Comparison of ENCODE assay signal across 16 cellular contexts in genomic region chr19:47073574-47073973, GRCh38. TPM values are rescaled to one million over a fixed set of nuclear protein-coding genes. Genes with fewer than 3 reads are reported as not detected.
DNase-seq lines count a peak whose midpoint lies in the region; ATAC-seq and TF ChIP-seq lines count a peak whose summit lies in the region.
"Had no signal": no experiment of that assay in that cellular context is flagged by ENCODE, and none has a peak within 500 bp of the region (broad histone marks: within the 10 kb centered on the region; RNA-seq: fewer than 3 reads in every experiment).

No MANE protein-coding gene starts in this region.

- ATAC-seq in esophagus mucosa, result peak; percentile 14
- no peak for ATAC-seq in activated naive CD8-positive, alpha-beta T cell treated with anti-CD3 and anti-CD28 coated beads, Interleukin-2, amount 50 U/mL, for 24 hours
- ATAC-seq: HCT116 had no signal

- peaks cover 45% of the 10 kb centered on the region for H3K36me3 Mint-ChIP-seq in activated CD4-positive, alpha-beta T cell treated with anti-CD3 and anti-CD28 coated beads, Interleukin-2, amount 10 ng/mL, durations not matched to agents 7 days and 5 days (ENCODE audit: low read depth)
- peaks cover 19% of the 10 kb centered on the region for H3K36me3 Mint-ChIP-seq in progenitor cell of endocrine pancreas (ENCODE audit: insufficient read depth)
- peaks cover 39% of the 10 kb centered on the region for H3K36me3 Mint-ChIP-seq in activated naive CD8-positive, alpha-beta T cell treated with anti-CD3 and anti-CD28 coated beads, Interleukin-2, amount 50 U/mL, for 24 hours (ENCODE audit: low read depth)

- H3K4me1 Mint-ChIP-seq in activated CD4-positive, alpha-beta T cell treated with anti-CD3 and anti-CD28 coated beads, Interleukin-2, amount 10 ng/mL, durations not matched to agents 7 days and 5 days, result peaks cover 9% of the 10 kb centered on the region
- no peaks in the 10 kb centered on the region for H3K4me1 Mint-ChIP-seq in progenitor cell of endocrine pancreas (ENCODE audit: low read depth)
- H3K4me1 Mint-ChIP-seq in activated naive CD8-positive, alpha-beta T cell treated with anti-CD3 and anti-CD28 coated beads, Interleukin-2, amount 50 U/mL, for 24 hours, result peaks cover 6% of the 10 kb centered on the region

- DNase-seq in activated CD4-positive, alpha-beta T cell treated with anti-CD3 and anti-CD28 coated beads, Interleukin-2, amount 10 ng/mL, durations not matched to agents 7 days and 5 days, result no peak
- no peak for DNase-seq in activated CD4-positive, alpha-beta T cell treated with anti-CD3 and anti-CD28 coated beads for 4 hours
- DNase-seq in progenitor cell of endocrine pancreas (ENCODE audit: low spot score, unreplicated experiment) (no peak), SW 1271 (lab: John Stamatoyannopoulos, UW) (no peak), dedifferentiated amniotic fluid mesenchymal stem cell (ENCODE audit: extremely low spot score) (no peak)
- no peak for DNase-seq in activated naive CD8-positive, alpha-beta T cell treated with anti-CD3 and anti-CD28 coated beads, Interleukin-2, amount 50 U/mL, for 24 hours
- DNase-seq: 8988T; AML-193; C1 segment of cervical spinal cord; Calu3; CD4-positive, alpha-beta T cell; DMS 273 treated with DMSO at 0.1 percent for 48 hours had no signal

- no peak overlapping the region for H3K4me3 Mint-ChIP-seq in activated CD4-positive, alpha-beta T cell treated with anti-CD3 and anti-CD28 coated beads, Interleukin-2, amount 10 ng/mL, durations not matched to agents 7 days and 5 days
- no peak overlapping the region for H3K4me3 Mint-ChIP-seq in progenitor cell of endocrine pancreas (ENCODE audit: low read depth)
- no peak overlapping the region for H3K4me3 Mint-ChIP-seq in activated naive CD8-positive, alpha-beta T cell treated with anti-CD3 and anti-CD28 coated beads, Interleukin-2, amount 50 U/mL, for 24 hours
- H3K4me3 Mint-ChIP-seq: CD4-positive, alpha-beta T cell had no signal

- no peaks in the 10 kb centered on the region for H3K9me3 Mint-ChIP-seq in activated CD4-positive, alpha-beta T cell treated with anti-CD3 and anti-CD28 coated beads, Interleukin-2, amount 10 ng/mL, durations not matched to agents 7 days and 5 days
- no peaks in the 10 kb centered on the region for H3K9me3 Mint-ChIP-seq in progenitor cell of endocrine pancreas (ENCODE audit: low read depth)
- H3K9me3 Mint-ChIP-seq in activated naive CD8-positive, alpha-beta T cell treated with anti-CD3 and anti-CD28 coated beads, Interleukin-2, amount 50 U/mL, for 24 hours, result no peaks in the 10 kb centered on the region
- H3K9me3 Mint-ChIP-seq: CD4-positive, alpha-beta T cell had no signal

- CTCF ChIA-PET in activated CD4-positive, alpha-beta T cell treated with anti-CD3 and anti-CD28 coated beads, Interleukin-2, amount 10 ng/mL, durations not matched to agents 7 days and 5 days (lab: Charles Lee), result no interaction called here

- no peak for TF ChIP-seq RAD21 in Ishikawa (IDR thresholded peaks at IDR 0.05; ENCODE audit: low read depth)

- no peak for TF ChIP-seq CTCF in progenitor cell of endocrine pancreas (IDR thresholded peaks at IDR 0.05; ENCODE audit: unreplicated experiment)

- POLR2A ChIA-PET in activated CD4-positive, alpha-beta T cell treated with anti-CD3 and anti-CD28 coated beads, Interleukin-2, amount 10 ng/mL, durations not matched to agents 7 days and 5 days (lab: Charles Lee), result no interaction called here

- H3K27me3 Mint-ChIP-seq in activated CD4-positive, alpha-beta T cell treated with anti-CD3 and anti-CD28 coated beads, Interleukin-2, amount 10 ng/mL, durations not matched to agents 7 days and 5 days, result no peaks in the 10 kb centered on the region
- no peaks in the 10 kb centered on the region for H3K27me3 Mint-ChIP-seq in progenitor cell of endocrine pancreas
- H3K27me3 Mint-ChIP-seq in activated naive CD8-positive, alpha-beta T cell treated with anti-CD3 and anti-CD28 coated beads, Interleukin-2, amount 50 U/mL, for 24 hours, result no peaks in the 10 kb centered on the region
- H3K27me3 Mint-ChIP-seq: CD4-positive, alpha-beta T cell had no signal

- TF ChIP-seq EP300 in Ishikawa (IDR thresholded peaks at IDR 0.05; ENCODE audit: borderline replicate concordance), result no peak

- H3K27ac Mint-ChIP-seq in activated CD4-positive, alpha-beta T cell treated with anti-CD3 and anti-CD28 coated beads, Interleukin-2, amount 10 ng/mL, durations not matched to agents 7 days and 5 days, result peak overlapping the region; percentile 11
- H3K27ac Mint-ChIP-seq in progenitor cell of endocrine pancreas, result peak overlapping the region; percentile 16
- H3K27ac Mint-ChIP-seq in activated naive CD8-positive, alpha-beta T cell treated with anti-CD3 and anti-CD28 coated beads, Interleukin-2, amount 50 U/mL, for 24 hours, result no peak overlapping the region
- H3K27ac Mint-ChIP-seq: CD4-positive, alpha-beta T cell had no signal

TF ChIP-seq in Ishikawa, 13 proteins besides CTCF, POLR2A, EP300 and RAD21:
- TF ChIP-seq ZBTB7A (IDR thresholded peaks at IDR 0.05; ENCODE audit: low read depth) (no peak), USF1 (IDR thresholded peaks at IDR 0.05) (no peak), TAF1 (IDR thresholded peaks at IDR 0.05; ENCODE audit: low read depth) (no peak), CEBPB (IDR thresholded peaks at IDR 0.05) (no peak), REST (IDR thresholded peaks at IDR 0.05; ENCODE audit: low read depth) (peak; percentile 54)

RNA-seq across cellular contexts. Expression of gene TMEM160, which starts 25.1 kb away (rescaled TPM):
- 10 to 100 TPM; 41.6 to 56.6 TPM for total RNA-seq in activated CD4-positive, alpha-beta T cell treated with anti-CD3 and anti-CD28 coated beads, Interleukin-2, amount 10 ng/mL, durations not matched to agents 7 days and 5 days
- total RNA-seq in esophagus mucosa, result 34.5 TPM
- total RNA-seq in progenitor cell of endocrine pancreas, result 33.6 and 35.4 TPM in 2 replicates

RNA-seq across cellular contexts. Expression of gene ZC3H4, which starts 40.0 kb away (rescaled TPM):
- 100 to 1,000 TPM in 1 of 2 experiments, 10 to 100 TPM in 1; 99.5 to 115 TPM for total RNA-seq in activated CD4-positive, alpha-beta T cell treated with anti-CD3 and anti-CD28 coated beads, Interleukin-2, amount 10 ng/mL, durations not matched to agents 7 days and 5 days
- total RNA-seq in esophagus mucosa, result 28.1 TPM
- 90.6 and 94.7 TPM in 2 replicates for total RNA-seq in progenitor cell of endocrine pancreas

RNA-seq across cellular contexts. Expression of gene NPAS1, which starts 53.9 kb away (rescaled TPM):
- total RNA-seq in activated CD4-positive, alpha-beta T cell treated with anti-CD3 and anti-CD28 coated beads, Interleukin-2, amount 10 ng/mL, durations not matched to agents 7 days and 5 days, result not detected
- total RNA-seq in esophagus mucosa, result 0.52 TPM
- total RNA-seq in progenitor cell of endocrine pancreas, result 2.2 and 2.4 TPM in 2 replicates
- total RNA-seq: Daoy had no signal

RNA-seq across cellular contexts. Expression of gene SAE1, which starts 57.1 kb away (rescaled TPM):
- total RNA-seq in activated CD4-positive, alpha-beta T cell treated with anti-CD3 and anti-CD28 coated beads, Interleukin-2, amount 10 ng/mL, durations not matched to agents 7 days and 5 days, result 100 to 1,000 TPM; 162 to 168 TPM
- total RNA-seq in esophagus mucosa (53.2 TPM), progenitor cell of endocrine pancreas (172 and 173 TPM in 2 replicates)
